1 cellular context compared by ENCODE assay signal in genomic region chr2:58866040-58866439, GRCh38.
TF ChIP-seq lines count a peak whose summit lies in the region.

No MANE protein-coding gene starts in this region.

TF ChIP-seq in H1, 55 proteins besides CTCF, POLR2A, EP300 and RAD21 (continued from another document):
- peak; percentile 32 for TF ChIP-seq CHD7 (IDR thresholded peaks at IDR 0.05; ENCODE audit: insufficient replicate concordance, low read length)
